20 cellular contexts compared by ENCODE assay signal in the genomic region with DNA sequence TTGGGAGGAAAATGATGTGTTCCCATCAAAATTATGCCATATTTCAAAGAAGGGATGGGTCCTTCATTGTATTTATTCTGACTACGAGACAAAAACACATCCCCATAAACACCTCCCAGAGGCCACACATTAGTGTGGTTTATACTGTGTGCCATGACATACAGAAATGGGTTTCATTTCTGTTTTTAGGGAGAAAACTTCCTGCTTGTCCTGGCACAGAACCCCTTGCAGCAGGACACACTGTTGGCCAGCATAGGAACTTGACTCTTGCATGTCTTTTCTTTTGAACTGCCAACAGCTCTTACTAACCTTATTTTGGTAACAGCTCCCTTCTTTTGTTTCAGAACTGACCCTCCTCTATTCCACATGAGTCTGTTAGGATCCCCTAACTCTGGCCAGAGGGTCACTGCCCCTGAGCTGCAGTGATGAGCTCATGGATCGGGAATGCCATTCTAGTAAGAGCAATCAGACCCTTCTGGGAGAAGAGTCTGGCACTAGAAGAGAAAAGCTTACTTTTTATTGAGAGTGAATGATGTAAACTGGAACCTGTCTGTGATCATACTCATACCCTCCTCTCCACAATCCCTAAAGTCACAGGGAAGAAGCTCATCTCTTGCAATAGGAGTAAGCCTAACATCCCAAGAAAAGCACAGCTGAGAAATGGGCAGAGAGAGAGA.
DNase-seq lines count a peak whose midpoint lies in the region; TF ChIP-seq lines count a peak whose summit lies in the region.
"Had no signal": no experiment of that assay in that cellular context is flagged by ENCODE, and none has a peak within 500 bp of the region (broad histone marks: within the 10 kb centered on the region; RNA-seq: fewer than 3 reads in every experiment).

No MANE protein-coding gene starts in this region.

- in situ Hi-C loops in astrocyte of the spinal cord (cut with HindIII; ENCODE audit: low sequenced_read_pairs): no loop called here

- no peaks in the 10 kb centered on the region for H4K20me1 ChIP-seq in smooth muscle cell (ENCODE audit: low read depth)

- no peak overlapping the region for H3K9ac ChIP-seq in smooth muscle cell (ENCODE audit: low read depth)

- H3K4me2 ChIP-seq in smooth muscle cell: no peak overlapping the region

- DNase-seq in SIG-M5 treated with dmso at 0.1 percent for 504 hours (lab: John Stamatoyannopoulos, UW; ENCODE audit: unreplicated experiment) (peak; percentile 6), SIG-M5 (lab: John Stamatoyannopoulos, UW) (no peak), astrocyte of the spinal cord (ENCODE audit: low read depth, low spot score) (peak; percentile 33), kidney tubule cell (ENCODE audit: low spot score) (peak; percentile 30), smooth muscle cell (lab: John Stamatoyannopoulos, UW; ENCODE audit: unreplicated experiment) (no peak), D341Med (ENCODE audit: low spot score) (no peak), superior temporal gyrus (ENCODE audit: extremely low spot score) (no peak)
- no peak for DNase-seq in activated CD4-positive, alpha-beta T cell treated with anti-CD3 and anti-CD28 coated beads, Interleukin-2, amount 50 U/mL, for 48 hours
- DNase-seq: activated CD4-positive, alpha-beta T cell treated with anti-CD3 and anti-CD28 coated beads, Interleukin-2, amount 50 U/mL, for 4 hours; activated T-cell treated with anti-CD3 and anti-CD28 coated beads, Interleukin-2, amount 50 U/mL, for 24 hours; dorsolateral prefrontal cortex; GOT3; natural killer cell; NCI-H187 treated with DMSO at 0.1 percent for 48 hours; NCI-H446 treated with DMSO at 0.1 percent for 48 hours; OCI-M1; psoas muscle; stimulated activated naive CD8-positive, alpha-beta T cell treated with anti-CD3 and anti-CD28 coated beads, Interleukin-15, Interleukin-2, amounts not matched to agents 100 U/mL and 50 U/mL, for 24 hours had no signal

- H3K4me3 ChIP-seq in astrocyte of the spinal cord (ENCODE audit: low read depth, low read length): no peak overlapping the region
- H3K4me3 ChIP-seq in smooth muscle cell: no peak overlapping the region
- H3K4me3 ChIP-seq: dorsolateral prefrontal cortex, esophagus muscularis mucosa, psoas muscle had no signal

- H3K36me3 ChIP-seq in smooth muscle cell (ENCODE audit: low read depth): no peaks in the 10 kb centered on the region
- H3K36me3 ChIP-seq: esophagus muscularis mucosa had no signal

- H3K4me1 ChIP-seq in smooth muscle cell (ENCODE audit: low read depth): no peaks in the 10 kb centered on the region
- H3K4me1 ChIP-seq: esophagus muscularis mucosa, psoas muscle had no signal

- no peak overlapping the region for H3K27ac ChIP-seq in smooth muscle cell (ENCODE audit: low read depth)
- H3K27ac ChIP-seq: C4-2B, dorsolateral prefrontal cortex, esophagus muscularis mucosa, psoas muscle had no signal

- H3F3A ChIP-seq in smooth muscle cell (ENCODE audit: low read depth): no peaks in the 10 kb centered on the region

- no peak for TF ChIP-seq CTCF in astrocyte of the spinal cord (IDR thresholded peaks at IDR 0.05; ENCODE audit: low read depth, low read length)
- no peak for TF ChIP-seq CTCF in smooth muscle cell (IDR thresholded peaks at IDR 0.05; ENCODE audit: borderline replicate concordance, insufficient read depth, poor library complexity, severe bottlenecking)

- no peaks in the 10 kb centered on the region for H3K9me3 ChIP-seq in smooth muscle cell (replicated peaks; ENCODE audit: low read depth)
- H3K9me3 ChIP-seq: esophagus muscularis mucosa, psoas muscle had no signal

- no peaks in the 10 kb centered on the region for H3K79me2 ChIP-seq in smooth muscle cell (ENCODE audit: low read depth)

- WGBS in smooth muscle cell (ENCODE audit: low lambda C conversion rate): 74% methylated on average over 2 of the region's 2 CpGs

- peak overlapping the region; percentile 0 for H2AFZ ChIP-seq in smooth muscle cell (ENCODE audit: low read depth)

- H3K27me3 ChIP-seq in smooth muscle cell (ENCODE audit: low read depth): no peaks in the 10 kb centered on the region
- H3K27me3 ChIP-seq: dorsolateral prefrontal cortex, esophagus muscularis mucosa had no signal

Comparison
In these comparisons a context has a peak if more than half of its experiments do, and no peak if none do; other contexts are left out.
1. DNase-seq: peak in SIG-M5 treated with dmso at 0.1 percent for 504 hours (single experiment), astrocyte of the spinal cord (single experiment) and kidney tubule cell (single experiment); none in SIG-M5 (single experiment), smooth muscle cell (single experiment), D341Med (single experiment), superior temporal gyrus (single experiment) and activated CD4-positive, alpha-beta T cell treated with anti-CD3 and anti-CD28 coated beads, Interleukin-2, amount 50 U/mL, for 48 hours (0 of 2).